Comparison of ENCODE assay signal across 26 cellular contexts in genomic region chr11:130830563-130830950, GRCh38.
DNase-seq lines count a peak whose midpoint lies in the region; ATAC-seq and TF ChIP-seq lines count a peak whose summit lies in the region.
"Had no signal": no experiment of that assay in that cellular context is flagged by ENCODE, and none has a peak within 500 bp of the region (broad histone marks: within the 10 kb centered on the region; RNA-seq: fewer than 3 reads in every experiment).

No MANE protein-coding gene starts in this region.

- no peaks in the 10 kb centered on the region for H3K36me3 Mint-ChIP-seq in CD14-positive monocyte
- H3K36me3 Mint-ChIP-seq: neural progenitor cell had no signal

- H3K9me3 ChIP-seq in Panc1 (ENCODE audit: control insufficient read depth, insufficient read depth, low read depth, low read length) (no peaks in the 10 kb centered on the region), heart right ventricle (peaks cover 0 to 2% (median 0%) of the 10 kb centered on the region in 11 donors), muscle layer of colon (ENCODE audit: low read length) (no peaks in the 10 kb centered on the region), tibial artery (no peaks in the 10 kb centered on the region)
- H3K9me3 ChIP-seq: SJCRH30, transverse colon had no signal

- H3K27ac ChIP-seq in Panc1 (ENCODE audit: low read length) (peak overlapping the region; percentile 83), heart right ventricle (peak overlapping the region in 6 of 10 donors; percentile 6 to 65 (median 41)), muscle layer of colon (ENCODE audit: low read depth, low read length) (peak overlapping the region; percentile 60), tibial artery (peak overlapping the region; percentile 63 to 77)
- H3K27ac ChIP-seq: epithelial cell of prostate, neural progenitor cell, SJCRH30 had no signal

- no peaks in the 10 kb centered on the region for H3K36me3 ChIP-seq in Panc1 (ENCODE audit: control insufficient read depth, insufficient read depth, low read length)
- H3K36me3 ChIP-seq in heart right ventricle, result no peaks in the 10 kb centered on the region
- no peaks in the 10 kb centered on the region for H3K36me3 ChIP-seq in muscle layer of colon (ENCODE audit: insufficient read depth, low read length)
- H3K36me3 ChIP-seq in tibial artery, result no peaks in the 10 kb centered on the region
- H3K36me3 ChIP-seq: neural progenitor cell, SJCRH30, transverse colon had no signal

- DNase-seq in Panc1 (ENCODE audit: low read depth, low spot score) (no peak), heart right ventricle (no peak), tibial artery (no peak), mesenteric fat pad (ENCODE audit: low spot score) (no peak), CD14-positive monocyte (ENCODE audit: low spot score) (no peak)
- DNase-seq in activated CD8-positive, alpha-beta memory T cell treated with anti-CD3 and anti-CD28 coated beads, Interleukin-2, amount 50 U/mL, for 48 hours, result no peak
- DNase-seq: activated CD4-positive, alpha-beta T cell treated with anti-CD3 and anti-CD28 coated beads for 36 hours; activated CD8-positive, alpha-beta memory T cell treated with anti-CD3 and anti-CD28 coated beads for 24 hours; activated naive CD4-positive, alpha-beta T cell treated with anti-CD3 and anti-CD28 coated beads for 36 hours; activated T-cell treated with anti-CD3 and anti-CD28 coated beads, Interleukin-2, amount 50 U/mL, for 48 hours; Calu3; Kasumi-1; kidney glomerular epithelial cell; NCI-H1105 treated with DMSO at 0.1 percent for 48 hours; NCI-H2081; stimulated activated CD4-positive, alpha-beta T cell treated with anti-CD3 and anti-CD28 coated beads, Interleukin-12 subunit alpha, Interleukin-12 subunit beta, amount 100 ng/mL, for 4 hours; stimulated activated naive CD8-positive, alpha-beta T cell treated with anti-CD3 and anti-CD28 coated beads, Interleukin-15, amount 100 ng/mL, for 72 hours; T-helper 1 cell had no signal

- BruUV-seq in Panc1 (replicated peaks; lab: Mats Ljungman, UMichigan), result no TSS peak

- ATAC-seq in Panc1 (no peak), heart right ventricle (peak in 7 of 8 donors; percentile 7 to 30 (median 9)), GM21529 (IDR thresholded peaks at IDR 0.05; ENCODE audit: unreplicated experiment) (no peak)
- ATAC-seq: activated CD4-positive, alpha-beta T cell treated with anti-CD3 and anti-CD28 coated beads for 36 hours; stimulated activated naive CD8-positive, alpha-beta T cell treated with anti-CD3 and anti-CD28 coated beads, Interleukin-15, amount 100 ng/mL, for 72 hours had no signal

- no peak overlapping the region for H3K9ac ChIP-seq in muscle layer of colon (ENCODE audit: low read length)
- H3K9ac ChIP-seq: neural progenitor cell had no signal

- H3K9me3 Mint-ChIP-seq in CD14-positive monocyte, result peaks cover 0 to 5% (median 0%) of the 10 kb centered on the region in 7 donors
- H3K9me3 Mint-ChIP-seq: activated naive CD4-positive, alpha-beta T cell treated with anti-CD3 and anti-CD28 coated beads for 36 hours; central memory CD8-positive, alpha-beta T cell; GM23338; neural progenitor cell; stimulated activated naive CD8-positive, alpha-beta T cell treated with anti-CD3 and anti-CD28 coated beads, Interleukin-15, amount 100 ng/mL, for 72 hours had no signal

- CTCF ChIA-PET in Panc1 (lab: Charles Lee), result interaction anchor here (0.5 to 0.6 kb wide), 2 partner anchors 13 to 446 kb away, joined by 4 to 5 read pairs; no protein-coding TSS in a partner anchor

- peaks cover 2 to 6% (median 4%) of the 10 kb centered on the region in 3 donors for H3K27me3 Mint-ChIP-seq in CD14-positive monocyte (ENCODE audit: low read depth in 3 of 3)

- TF ChIP-seq CTCF in Panc1 (IDR thresholded peaks at IDR 0.05) (no peak), heart right ventricle (IDR thresholded peaks at IDR 0.05) (no peak), tibial artery (IDR thresholded peaks at IDR 0.05) (no peak), CD14-positive monocyte (IDR thresholded peaks at IDR 0.05) (no peak)

- H3K27ac Mint-ChIP-seq in CD14-positive monocyte, result no peak overlapping the region
- H3K27ac Mint-ChIP-seq: activated CD4-positive, alpha-beta T cell treated with anti-CD3 and anti-CD28 coated beads for 36 hours; activated naive CD4-positive, alpha-beta T cell treated with anti-CD3 and anti-CD28 coated beads for 36 hours; GM23338; neural progenitor cell; stimulated activated naive CD8-positive, alpha-beta T cell treated with anti-CD3 and anti-CD28 coated beads, Interleukin-15, amount 100 ng/mL, for 72 hours had no signal

- intact Hi-C loops in Panc1 (cut with micrococcal nuclease; ENCODE audit: unreplicated experiment) (no loop called here), heart right ventricle (cut with DNase I) (no loop called here), tibial artery (cut with DNase I; ENCODE audit: low total_unique reads) (loop anchor here (2.0 kb wide), 1 partner anchor 386 kb away; no protein-coding TSS in a partner anchor), CD14-positive monocyte (cut with micrococcal nuclease) (no loop called here)

- in situ Hi-C loops in Panc1 (cut with HindIII; ENCODE audit: low pct_unique_long_range_greater_than_20kb, low sequenced_read_pairs), result no loop called here

- H3K27me3 ChIP-seq in Panc1 (ENCODE audit: control insufficient read depth, insufficient read depth, low read length) (no peaks in the 10 kb centered on the region), heart right ventricle (no peaks in the 10 kb centered on the region), muscle layer of colon (ENCODE audit: control insufficient read depth in 1 of 2, insufficient read depth in 2 of 2, low read length in 2 of 2) (no peaks in the 10 kb centered on the region), tibial artery (no peaks in the 10 kb centered on the region)
- H3K27me3 ChIP-seq: neural progenitor cell, SJCRH30, transverse colon had no signal

- H3K4me3 Mint-ChIP-seq in CD14-positive monocyte, result no peak overlapping the region
- H3K4me3 Mint-ChIP-seq: activated CD4-positive, alpha-beta T cell treated with anti-CD3 and anti-CD28 coated beads for 36 hours; activated naive CD4-positive, alpha-beta T cell treated with anti-CD3 and anti-CD28 coated beads for 36 hours; central memory CD8-positive, alpha-beta T cell; GM23338; neural progenitor cell; stimulated activated naive CD8-positive, alpha-beta T cell treated with anti-CD3 and anti-CD28 coated beads, Interleukin-15, amount 100 ng/mL, for 72 hours had no signal

- POLR2A ChIA-PET in Panc1 (lab: Charles Lee), result no interaction called here

- no peaks in the 10 kb centered on the region for H3K4me1 Mint-ChIP-seq in CD14-positive monocyte
- H3K4me1 Mint-ChIP-seq: activated CD4-positive, alpha-beta T cell treated with anti-CD3 and anti-CD28 coated beads for 36 hours; central memory CD8-positive, alpha-beta T cell; stimulated activated naive CD8-positive, alpha-beta T cell treated with anti-CD3 and anti-CD28 coated beads, Interleukin-15, amount 100 ng/mL, for 72 hours had no signal

- WGBS in heart right ventricle, 2 donors, result 34 to 50% methylated on average over 6 of the region's 6 CpGs

- H3K4me1 ChIP-seq in Panc1 (ENCODE audit: control insufficient read depth, insufficient read depth, low read length) (peaks cover 26% of the 10 kb centered on the region), heart right ventricle (peaks cover 3 to 43% (median 28%) of the 10 kb centered on the region in 9 donors), muscle layer of colon (ENCODE audit: insufficient read depth, low read length) (peaks cover 59% of the 10 kb centered on the region), tibial artery (peaks cover 0 to 55% (median 43%) of the 10 kb centered on the region in 4 donors)

- H3K4me3 ChIP-seq in Panc1 (ENCODE audit: low read depth in 2 of 2, low read length in 2 of 2), result no peak overlapping the region
- H3K4me3 ChIP-seq in heart right ventricle, result no peak overlapping the region
- H3K4me3 ChIP-seq in muscle layer of colon (ENCODE audit: low read depth in 1 of 2, low read length in 2 of 2), result no peak overlapping the region
- H3K4me3 ChIP-seq in tibial artery, result no peak overlapping the region
- H3K4me3 ChIP-seq: GM23338, neural progenitor cell, SJCRH30, transverse colon had no signal

Comparison
In these comparisons a context has a peak if more than half of its experiments do, and no peak if none do; other contexts are left out.
1. ATAC-seq: peak in heart right ventricle (7 of 8); none in Panc1 (single experiment) and GM21529 (single experiment).
2. Peak in every context shown above with its lines, with median percentiles within 50 percentile points of each other: H3K27ac ChIP-seq.